In genomic region chr2:47771211-47771610, GRCh38 we compare ENCODE assay signal across 8 cellular contexts. TPM values are rescaled to one million over a fixed set of nuclear protein-coding genes. Genes with fewer than 3 reads are reported as not detected.
A peak's percentile ranks its signal among the peaks of the same experiment; 100 is the strongest.
DNase-seq lines count a peak whose midpoint lies in the region; ATAC-seq, FAIRE-seq and TF ChIP-seq lines count a peak whose summit lies in the region.

No MANE protein-coding gene starts in this region.

- no peaks in the 10 kb centered on the region for H3K27me3 ChIP-seq in A673 (replicated peaks; ENCODE audit: insufficient read depth, low read depth, low read length, poor library complexity)
- no peaks in the 10 kb centered on the region for H3K27me3 ChIP-seq in neural progenitor cell

- peaks cover 5% of the 10 kb centered on the region for H3K4me1 Mint-ChIP-seq in neural progenitor cell

- H3K9me3 ChIP-seq in A673 (ENCODE audit: low read depth, low read length, poor library complexity, severe bottlenecking) = no peaks in the 10 kb centered on the region
- H3K9me3 ChIP-seq in neural progenitor cell (ENCODE audit: low read depth) = no peaks in the 10 kb centered on the region

- no peaks in the 10 kb centered on the region for H3F3A ChIP-seq in neural progenitor cell (ENCODE audit: low read depth)

- peaks cover 4% of the 10 kb centered on the region for H3K9me3 Mint-ChIP-seq in neural progenitor cell

- FAIRE-seq in H54 (lab: Jason Lieb, UNC) = peak; percentile 74

- no peak for ATAC-seq in HG03521 (IDR thresholded peaks at IDR 0.05; ENCODE audit: unreplicated experiment)

- H3K4me3 Mint-ChIP-seq in neural progenitor cell = no peak overlapping the region

- in situ Hi-C loops in SK-MEL-5 (cut with HindIII; ENCODE audit: low pct_unique_long_range_greater_than_20kb, low sequenced_read_pairs) = no loop called here

- TF ChIP-seq POLR2A in H54 (IDR thresholded peaks at IDR 0.05; ENCODE audit: low read depth, low read length) = no peak

- no peak for TF ChIP-seq CTCF in A673 (conservative IDR thresholded peaks at IDR 0.05; ENCODE audit: low read depth, low read length)
- TF ChIP-seq CTCF in neural progenitor cell (IDR thresholded peaks at IDR 0.05) = no peak

- DNase-seq in A673 (ENCODE audit: low spot score) = peak; percentile 71
- DNase-seq in H54 (ENCODE audit: insufficient read length, low spot score) = peak; percentile 71
- DNase-seq in SK-MEL-5 (ENCODE audit: low read depth, low spot score) = peak; percentile 86
- DNase-seq in glomerular endothelial cell (ENCODE audit: extremely low read depth, low read depth, low spot score) = peak; percentile 60
- no peak for DNase-seq in stimulated activated CD8-positive, alpha-beta memory T cell treated with anti-CD3 and anti-CD28 coated beads, Interleukin-4, amount 100 ng/mL, for 48 hours
- no peak for DNase-seq in SKM-1 treated with dmso at 0.1 percent for 144 hours (lab: John Stamatoyannopoulos, UW; ENCODE audit: unreplicated experiment)
- no peak for DNase-seq in neural progenitor cell (ENCODE audit: low spot score)

- H3K36me3 Mint-ChIP-seq in neural progenitor cell = no peaks in the 10 kb centered on the region

- H3K27ac Mint-ChIP-seq in neural progenitor cell = no peak overlapping the region

- BruUV-seq in A673 (replicated peaks; lab: Mats Ljungman, UMichigan) = no TSS peak

- H3K4me3 ChIP-seq in A673 (ENCODE audit: low read depth, low read length, poor library complexity, severe bottlenecking) (no peak overlapping the region), neural progenitor cell (no peak overlapping the region)

- POLR2A ChIA-PET in A673 (lab: Charles Lee; ENCODE audit: low non-redundant PET) = no interaction called here

- no peak overlapping the region for H2AFZ ChIP-seq in neural progenitor cell (replicated peaks)

- H3K4me1 ChIP-seq in A673 (ENCODE audit: insufficient read depth, low read length, poor library complexity, severe bottlenecking) = no peaks in the 10 kb centered on the region
- no peaks in the 10 kb centered on the region for H3K4me1 ChIP-seq in neural progenitor cell

- no peak overlapping the region for H3K9ac ChIP-seq in neural progenitor cell

- H3K79me2 ChIP-seq in neural progenitor cell (ENCODE audit: low read depth) = no peaks in the 10 kb centered on the region

- H4K20me1 ChIP-seq in neural progenitor cell (ENCODE audit: low read depth) = no peaks in the 10 kb centered on the region

- H3K27ac ChIP-seq in A673 (ENCODE audit: low read depth, low read length, poor library complexity, severe bottlenecking) (no peak overlapping the region), neural progenitor cell (no peak overlapping the region)

- no peak overlapping the region for H3K4me2 ChIP-seq in neural progenitor cell

- H3K27me3 Mint-ChIP-seq in neural progenitor cell (ENCODE audit: insufficient read depth, low read depth) = peaks cover 4% of the 10 kb centered on the region

- no peaks in the 10 kb centered on the region for H3K36me3 ChIP-seq in A673 (ENCODE audit: insufficient read depth, low read length, poor library complexity, severe bottlenecking)
- H3K36me3 ChIP-seq in neural progenitor cell = no peaks in the 10 kb centered on the region

- CTCF ChIA-PET in A673 (lab: Charles Lee) = interaction anchor here (0.6 to 0.7 kb wide), 2 partner anchors 260 to 384 kb away, joined by 4 to 11 read pairs; no protein-coding TSS in a partner anchor

- intact Hi-C loops in A673 (cut with micrococcal nuclease; ENCODE audit: unreplicated experiment) = no loop called here

RNA-seq across cellular contexts. Expression of gene MSH6, which starts 11.7 kb away (rescaled TPM):
- total RNA-seq in A673 (2021) = 182 and 189 TPM in 2 replicates
- 66.1 and 71.1 TPM in 2 replicates for total RNA-seq in SK-MEL-5 (2014; rRNA removed; shearing (Covaris generic))
- 39.5 and 49.7 TPM in 2 replicates for polyA plus RNA-seq in SK-MEL-5 (2015; cell fraction: cytosol; rRNA removed)
- 19.7 and 25.4 TPM in 2 replicates for polyA plus RNA-seq in SK-MEL-5 (2015; cell fraction: nucleus; rRNA removed)
- 33.4 and 36.4 TPM in 2 replicates for total RNA-seq in glomerular endothelial cell
- 204 and 276 TPM in 2 replicates for total RNA-seq in neural progenitor cell (ENCODE audit: low replicate concordance)

Comparison
In these comparisons a context has a peak if more than half of its experiments do, and no peak if none do; other contexts are left out.
1. DNase-seq: peak in A673 (single experiment), H54 (single experiment), SK-MEL-5 (single experiment) and glomerular endothelial cell (single experiment); none in stimulated activated CD8-positive, alpha-beta memory T cell treated with anti-CD3 and anti-CD28 coated beads, Interleukin-4, amount 100 ng/mL, for 48 hours (single experiment), SKM-1 treated with dmso at 0.1 percent for 144 hours (single experiment) and neural progenitor cell (single experiment).